ENCODE assay signal across 18 cellular contexts in genomic region chr11:64654958-64655541, GRCh38.
A peak's percentile ranks its signal among the peaks of the same experiment; 100 is the strongest.
DNase-seq lines count a peak whose midpoint lies in the region; ATAC-seq, FAIRE-seq and TF ChIP-seq lines count a peak whose summit lies in the region.
"Had no signal": no experiment of that assay in that cellular context is flagged by ENCODE, and none has a peak within 500 bp of the region (broad histone marks: within the 10 kb centered on the region; RNA-seq: fewer than 3 reads in every experiment).

No MANE protein-coding gene starts in this region.

- H3K27me3 Mint-ChIP-seq in naive B cell: peaks cover 4 to 9% (median 5%) of the 10 kb centered on the region in 3 donors

- H3K79me2 ChIP-seq in GM12878 (ENCODE audit: control insufficient read depth, insufficient read depth, low read length): no peaks in the 10 kb centered on the region

- H3K4me1 ChIP-seq in GM12878 (ENCODE audit: control insufficient read depth, insufficient read depth, low read length) (peaks cover 9% of the 10 kb centered on the region), mesenchymal stem cell (ENCODE audit: control insufficient read depth, insufficient read depth, low read depth, low read length) (peaks cover 9% of the 10 kb centered on the region)
- H3K4me1 ChIP-seq: BE2C had no signal

- no peak for FAIRE-seq in GM12878 (lab: Jason Lieb, UNC)

- H3K27ac ChIP-seq in GM12878 (ENCODE audit: control insufficient read depth, insufficient read depth): no peak overlapping the region
- H3K27ac ChIP-seq in mesenchymal stem cell (ENCODE audit: low read length, poor library complexity, severe bottlenecking): no peak overlapping the region
- H3K27ac ChIP-seq: ovary had no signal

- H3K4me3 Mint-ChIP-seq in naive B cell: peak overlapping the region in 6 of 8 donors; percentile 13 to 71 (median 35)
- H3K4me3 Mint-ChIP-seq: brain had no signal

- no peak overlapping the region for H2BK12ac ChIP-seq in mesenchymal stem cell (ENCODE audit: low read length in 2 of 2)

- TF ChIP-seq POLR2A in NB4 (IDR thresholded peaks at IDR 0.05; ENCODE audit: extremely low read depth, insufficient read length) (no peak), GM12878 (IDR thresholded peaks at IDR 0.05; ENCODE audit: low read depth, low read length) (no peak)

- RAD21 ChIA-PET in GM12878 (lab: Charles Lee; ENCODE audit: unreplicated experiment): interaction anchor here (1.3 to 2.0 kb wide), 3 partner anchors 18 to 54 kb away, joined by 3 to 10 read pairs (median 5); no protein-coding TSS in a partner anchor

- H3K4ac ChIP-seq in mesenchymal stem cell (ENCODE audit: low read depth in 1 of 2, low read length in 2 of 2): no peak overlapping the region

- no peak overlapping the region for H3K23ac ChIP-seq in mesenchymal stem cell (ENCODE audit: low read length in 2 of 2)

- no peaks in the 10 kb centered on the region for H3K36me3 Mint-ChIP-seq in naive B cell

- no peak overlapping the region for H3K14ac ChIP-seq in mesenchymal stem cell (ENCODE audit: low read length in 2 of 2)

- H3K36me3 ChIP-seq in GM12878 (ENCODE audit: control insufficient read depth in 2 of 2, insufficient read depth in 2 of 2, low read length in 1 of 2) (no peaks in the 10 kb centered on the region), mesenchymal stem cell (ENCODE audit: control insufficient read depth in 1 of 2, insufficient read depth in 2 of 2, low read depth in 1 of 2, low read length in 2 of 2) (no peaks in the 10 kb centered on the region)
- H3K36me3 ChIP-seq: BE2C, ovary, spleen had no signal

- POLR2A ChIA-PET in GM12878 (lab: Charles Lee): no interaction called here

- H4K91ac ChIP-seq in mesenchymal stem cell (ENCODE audit: low read length): no peak overlapping the region

- H3K27ac Mint-ChIP-seq in naive B cell: peak overlapping the region in 5 of 6 donors; percentile 0 to 91 (median 80)

- TF ChIP-seq CTCF in NB4 (IDR thresholded peaks at IDR 0.05; ENCODE audit: low read depth, low read length) (no peak), GM12878 (IDR thresholded peaks at IDR 0.05 in 2 of 3, conservative IDR thresholded peaks at IDR 0.05 in 1 of 3; ENCODE audit: control insufficient read depth in 2 of 3, extremely low read depth in 1 of 3, insufficient read depth in 1 of 3, low read depth in 3 of 3, low read length in 3 of 3) (no peak)

- TF ChIP-seq EP300 in GM12878 (IDR thresholded peaks at IDR 0.05; ENCODE audit: borderline replicate concordance in 1 of 2, control insufficient read depth in 1 of 2, low read depth in 2 of 2, low read length in 2 of 2): no peak

- H3K4me3 ChIP-seq in NB4 (ENCODE audit: low read depth, low read length) (no peak overlapping the region), GM12878 (no peak overlapping the region), mesenchymal stem cell (ENCODE audit: insufficient read depth in 1 of 2, low read depth in 1 of 2, low read length in 2 of 2) (no peak overlapping the region)
- H3K4me3 ChIP-seq: ovary, spleen had no signal

- H2AFZ ChIP-seq in GM12878 (ENCODE audit: control insufficient read depth, low read depth, low read length) (no peak overlapping the region), mesenchymal stem cell (ENCODE audit: low read depth, low read length) (no peak overlapping the region)

- SMC1A ChIA-PET in GM12878 (lab: Charles Lee; ENCODE audit: uncharacterized antibody, unreplicated experiment): interaction anchor here (1.1 to 1.7 kb wide), 4 partner anchors 20 to 206 kb away, joined by 4 to 7 read pairs (median 4); no protein-coding TSS in a partner anchor

- no peak overlapping the region for H2BK120ac ChIP-seq in mesenchymal stem cell (ENCODE audit: low read depth, low read length)

- H3K9ac ChIP-seq in GM12878 (ENCODE audit: control insufficient read depth, insufficient read depth, low read length) (no peak overlapping the region), mesenchymal stem cell (ENCODE audit: low read length) (no peak overlapping the region)

- TF ChIP-seq RAD21 in GM12878 (IDR thresholded peaks at IDR 0.05; ENCODE audit: insufficient read depth, low read depth, low read length): no peak

- H2BK5ac ChIP-seq in mesenchymal stem cell (ENCODE audit: low read depth, low read length, poor library complexity, severe bottlenecking): no peak overlapping the region

- in situ Hi-C loops in GM12878 (cut with MboI): no loop called here

- H4K8ac ChIP-seq in mesenchymal stem cell (ENCODE audit: low read length): no peak overlapping the region

- CTCF ChIA-PET in GM12878 (lab: Yijun Ruan, JAX): interaction anchor here (0.6 to 8.7 kb wide), 8 partner anchors 19 to 298 kb away, joined by 3 to 128 read pairs (median 4); no protein-coding TSS in a partner anchor

- H3K4me1 Mint-ChIP-seq in naive B cell: peaks cover 17 to 33% (median 31%) of the 10 kb centered on the region in 3 donors

- no peak overlapping the region for H2BK15ac ChIP-seq in mesenchymal stem cell (ENCODE audit: low read depth, poor library complexity, severe bottlenecking)

- intact Hi-C loops in GM12878 (cut with micrococcal nuclease; ENCODE audit: unreplicated experiment): loop anchor here (5.0 kb wide), 1 partner anchor 163 kb away; no protein-coding TSS in a partner anchor

- H3K4me2 ChIP-seq in GM12878 (ENCODE audit: control insufficient read depth, insufficient read depth): peak overlapping the region; percentile 28; the same call in 1 of the 2 replicates
- no peak overlapping the region for H3K4me2 ChIP-seq in mesenchymal stem cell (ENCODE audit: low read length, poor library complexity, severe bottlenecking)

- no peak overlapping the region for H3K18ac ChIP-seq in mesenchymal stem cell (ENCODE audit: low read depth in 1 of 2, low read length in 2 of 2)

- BruUV-seq in GM12878 (replicated peaks; lab: Mats Ljungman, UMichigan): no TSS peak

- no peaks in the 10 kb centered on the region for H3K27me3 ChIP-seq in GM12878 (replicated peaks in 1 of 2; ENCODE audit: control insufficient read depth in 2 of 2, insufficient read depth in 2 of 2, low read length in 1 of 2)
- H3K27me3 ChIP-seq in mesenchymal stem cell (ENCODE audit: control insufficient read depth in 1 of 2, insufficient read depth in 1 of 2, low read length in 2 of 2): peaks cover 20 to 28% of the 10 kb centered on the region in 2 experiments
- H3K27me3 ChIP-seq: BE2C, ovary had no signal

- DNase-seq in GDM1 (lab: John Stamatoyannopoulos, UW): peak; percentile 79
- peak; percentile 86 for DNase-seq in NB4 (ENCODE audit: low read depth)
- no peak for DNase-seq in GM12878 (ENCODE audit: low read depth, low spot score)
- peak; percentile 57 for DNase-seq in naive B cell
- DNase-seq in AG08396 (ENCODE audit: low spot score): no peak
- no peak for DNase-seq in occipital lobe (lab: John Stamatoyannopoulos, UW)
- no peak for DNase-seq in mesenchymal stem cell
- DNase-seq: activated naive CD4-positive, alpha-beta T cell treated with anti-CD3 and anti-CD28 coated beads, Interleukin-2, amount 50 U/mL, for 16 hours; BE2C; DMS79 treated with DMSO at 0.1 percent for 48 hours; MM.1S; NK-92 treated with Interleukin-12 subunit alpha and Interleukin-12 subunit beta, amount 100 ng/mL, for 24 hours; ovary; spleen; SW 1271 had no signal

- no peaks in the 10 kb centered on the region for H3K79me1 ChIP-seq in mesenchymal stem cell (replicated peaks; ENCODE audit: low read length, poor library complexity, severe bottlenecking)

- H4K20me1 ChIP-seq in GM12878 (ENCODE audit: control insufficient read depth, insufficient read depth): no peaks in the 10 kb centered on the region

- 4% methylated on average over 12 of the region's 13 CpGs for WGBS in GM12878 (ENCODE audit: insufficient coverage, insufficient replicate concordance, low lambda C conversion rate, missing lambda C conversion rate)
- WGBS in mesenchymal stem cell: 85% methylated on average over 13 of the region's 13 CpGs

- no peaks in the 10 kb centered on the region for H3K9me3 Mint-ChIP-seq in naive B cell

- no peak overlapping the region for H2AK5ac ChIP-seq in mesenchymal stem cell (ENCODE audit: low read length, severe bottlenecking)

- H3K9me3 ChIP-seq in GM12878 (replicated peaks; ENCODE audit: control insufficient read depth, insufficient read depth, low read length) (no peaks in the 10 kb centered on the region), mesenchymal stem cell (ENCODE audit: control insufficient read depth, low read length) (no peaks in the 10 kb centered on the region)
- H3K9me3 ChIP-seq: BE2C, ovary, spleen had no signal

- ATAC-seq in GM12878 (peak; percentile 57), naive B cell (ENCODE audit: low read depth in 2 of 2) (peak; percentile 91 to 93), GM18867 (IDR thresholded peaks at IDR 0.05; ENCODE audit: unreplicated experiment) (no peak)
- ATAC-seq: activated CD4-positive, CD25-positive, alpha-beta regulatory T cell treated with anti-CD3 and anti-CD28 coated beads, Interleukin-2, amount 50 U/mL, for 24 hours had no signal

TF ChIP-seq in GM12878, 131 proteins besides CTCF, POLR2A, EP300 and RAD21 (continues in another document):
- TF ChIP-seq SPI1 (IDR thresholded peaks at IDR 0.05; ENCODE audit: borderline replicate concordance, insufficient read depth, low read depth, low read length) (peak; percentile 65; the same call in 1 of the 2 replicates), MTA3 (IDR thresholded peaks at IDR 0.05; ENCODE audit: borderline replicate concordance, low read length) (no peak), NR2F1 (conservative IDR thresholded peaks at IDR 0.05) (peak; percentile 69), HDGF (IDR thresholded peaks at IDR 0.05) (peak; percentile 37; the same call in 1 of the 2 replicates), IKZF2 (IDR thresholded peaks at IDR 0.05) (peak; percentile 64 to 65; a peak in 2 of 4 replicates), NBN (IDR thresholded peaks at IDR 0.05) (0 out of 2 replicates have a peak, but pooled peaks have one; percentile 22), MTA2 (IDR thresholded peaks at IDR 0.05; ENCODE audit: low read depth) (0 out of 2 replicates have a peak, but pooled peaks have one; percentile 27), DPF2 (IDR thresholded peaks at IDR 0.05) (0 out of 2 replicates have a peak, but pooled peaks have one; percentile 23)
- TF ChIP-seq, protein P1, sequence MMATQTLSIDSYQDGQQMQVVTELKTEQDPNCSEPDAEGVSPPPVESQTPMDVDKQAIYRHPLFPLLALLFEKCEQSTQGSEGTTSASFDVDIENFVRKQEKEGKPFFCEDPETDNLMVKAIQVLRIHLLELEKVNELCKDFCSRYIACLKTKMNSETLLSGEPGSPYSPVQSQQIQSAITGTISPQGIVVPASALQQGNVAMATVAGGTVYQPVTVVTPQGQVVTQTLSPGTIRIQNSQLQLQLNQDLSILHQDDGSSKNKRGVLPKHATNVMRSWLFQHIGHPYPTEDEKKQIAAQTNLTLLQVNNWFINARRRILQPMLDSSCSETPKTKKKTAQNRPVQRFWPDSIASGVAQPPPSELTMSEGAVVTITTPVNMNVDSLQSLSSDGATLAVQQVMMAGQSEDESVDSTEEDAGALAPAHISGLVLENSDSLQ (IDR thresholded peaks at IDR 0.05): peak; percentile 67; the same call in 1 of the 2 replicates

Comparison
In these comparisons a context has a peak if more than half of its experiments do, and no peak if none do; other contexts are left out.
1. DNase-seq: peak in GDM1 (single experiment), NB4 (single experiment) and naive B cell (single experiment); none in GM12878 (single experiment), AG08396 (single experiment), occipital lobe (single experiment) and mesenchymal stem cell (single experiment).